In genomic region chr4:102506523-102506922, GRCh38 we compare ENCODE assay signal across 26 cellular contexts.
A peak's percentile ranks its signal among the peaks of the same experiment; 100 is the strongest.
DNase-seq lines count a peak whose midpoint lies in the region; ATAC-seq and FAIRE-seq lines count a peak whose summit lies in the region.
"Had no signal": no experiment of that assay in that cellular context is flagged by ENCODE, and none has a peak within 500 bp of the region (broad histone marks: within the 10 kb centered on the region; RNA-seq: fewer than 3 reads in every experiment).

No MANE protein-coding gene starts in this region.

- no peak for DNase-seq in stimulated activated naive CD8-positive, alpha-beta T cell treated with anti-CD3 and anti-CD28 coated beads, Interleukin-15, Interleukin-2, amounts not matched to agents 100 U/mL and 50 U/mL, for 24 hours
- peak; percentile 34 for DNase-seq in midbrain (lab: John Stamatoyannopoulos, UW)
- DNase-seq in GM19239 (ENCODE audit: insufficient read length, low spot score), result no peak
- no peak for DNase-seq in NCI-H774 (lab: John Stamatoyannopoulos, UW)
- DNase-seq in AG20443 (ENCODE audit: low spot score), result no peak
- DNase-seq: ACHN; activated CD4-positive, alpha-beta memory T cell treated with anti-CD3 and anti-CD28 coated beads, Interleukin-2, amount 10 ng/mL, durations not matched to agents 7 days and 5 days; activated CD4-positive, CD25-positive, alpha-beta regulatory T cell treated with anti-CD3 and anti-CD28 coated beads, Interleukin-2, amount 50 U/mL, for 72 hours; activated naive CD4-positive, alpha-beta T cell treated with anti-CD3 and anti-CD28 coated beads, Interleukin-2, amount 10 ng/mL, durations not matched to agents 7 days and 5 days; anterior cingulate cortex; C1 segment of cervical spinal cord; Caco-2; DMS53; HCEC 1CT; NCI-H1417 treated with DMSO at 0.1 percent for 48 hours; NCI-H2081; NCI-H526 treated with DMSO at 0.1 percent for 48 hours; pancreas; retina; Right ventricle myocardium superior; stomach; T-helper 2 cell; thyroid gland had no signal

- H3K4me1 Mint-ChIP-seq in stimulated activated naive CD8-positive, alpha-beta T cell treated with anti-CD3 and anti-CD28 coated beads, Interleukin-15, Interleukin-2, amounts not matched to agents 100 ng/mL and 50 ng/mL, for 24 hours (ENCODE audit: low read depth), result peaks cover 79% of the 10 kb centered on the region
- H3K4me1 Mint-ChIP-seq in activated naive CD8-positive, alpha-beta T cell (ENCODE audit: low read depth), result peaks cover 65% of the 10 kb centered on the region

- no peak for ATAC-seq in stimulated activated naive CD8-positive, alpha-beta T cell treated with anti-CD3 and anti-CD28 coated beads, Interleukin-15, Interleukin-2, amounts not matched to agents 100 U/mL and 50 U/mL, for 24 hours
- ATAC-seq: gastroesophageal sphincter, pancreas had no signal

- H3K27ac Mint-ChIP-seq in stimulated activated naive CD8-positive, alpha-beta T cell treated with anti-CD3 and anti-CD28 coated beads, Interleukin-15, Interleukin-2, amounts not matched to agents 100 ng/mL and 50 ng/mL, for 24 hours, result peak overlapping the region; percentile 21
- peak overlapping the region; percentile 35 for H3K27ac Mint-ChIP-seq in activated naive CD8-positive, alpha-beta T cell
- H3K27ac Mint-ChIP-seq: activated CD4-positive, alpha-beta memory T cell treated with anti-CD3 and anti-CD28 coated beads, Interleukin-2, amount 10 ng/mL, durations not matched to agents 7 days and 5 days; activated naive CD4-positive, alpha-beta T cell treated with anti-CD3 and anti-CD28 coated beads, Interleukin-2, amount 10 ng/mL, durations not matched to agents 7 days and 5 days had no signal

- peaks cover 78% of the 10 kb centered on the region for H3K36me3 Mint-ChIP-seq in stimulated activated naive CD8-positive, alpha-beta T cell treated with anti-CD3 and anti-CD28 coated beads, Interleukin-15, Interleukin-2, amounts not matched to agents 100 ng/mL and 50 ng/mL, for 24 hours (ENCODE audit: low read depth)
- H3K36me3 Mint-ChIP-seq in activated naive CD8-positive, alpha-beta T cell, result peaks cover 39% of the 10 kb centered on the region

- no peak for FAIRE-seq in GM19239 (lab: Jason Lieb, UNC)

- no peaks in the 10 kb centered on the region for H3K9me3 Mint-ChIP-seq in stimulated activated naive CD8-positive, alpha-beta T cell treated with anti-CD3 and anti-CD28 coated beads, Interleukin-15, Interleukin-2, amounts not matched to agents 100 ng/mL and 50 ng/mL, for 24 hours
- no peaks in the 10 kb centered on the region for H3K9me3 Mint-ChIP-seq in activated naive CD8-positive, alpha-beta T cell (ENCODE audit: low read depth)

- no peaks in the 10 kb centered on the region for H3K27me3 Mint-ChIP-seq in stimulated activated naive CD8-positive, alpha-beta T cell treated with anti-CD3 and anti-CD28 coated beads, Interleukin-15, Interleukin-2, amounts not matched to agents 100 ng/mL and 50 ng/mL, for 24 hours
- H3K27me3 Mint-ChIP-seq in activated naive CD8-positive, alpha-beta T cell, result no peaks in the 10 kb centered on the region
- H3K27me3 Mint-ChIP-seq: activated CD4-positive, alpha-beta memory T cell treated with anti-CD3 and anti-CD28 coated beads, Interleukin-2, amount 10 ng/mL, durations not matched to agents 7 days and 5 days; activated naive CD4-positive, alpha-beta T cell treated with anti-CD3 and anti-CD28 coated beads, Interleukin-2, amount 10 ng/mL, durations not matched to agents 7 days and 5 days had no signal

- H3K4me3 Mint-ChIP-seq in stimulated activated naive CD8-positive, alpha-beta T cell treated with anti-CD3 and anti-CD28 coated beads, Interleukin-15, Interleukin-2, amounts not matched to agents 100 ng/mL and 50 ng/mL, for 24 hours, result peak overlapping the region; percentile 65
- H3K4me3 Mint-ChIP-seq in activated naive CD8-positive, alpha-beta T cell, result peak overlapping the region; percentile 78
- H3K4me3 Mint-ChIP-seq: activated CD4-positive, alpha-beta memory T cell treated with anti-CD3 and anti-CD28 coated beads, Interleukin-2, amount 10 ng/mL, durations not matched to agents 7 days and 5 days; activated naive CD4-positive, alpha-beta T cell treated with anti-CD3 and anti-CD28 coated beads, Interleukin-2, amount 10 ng/mL, durations not matched to agents 7 days and 5 days had no signal
